In the genomic region with DNA sequence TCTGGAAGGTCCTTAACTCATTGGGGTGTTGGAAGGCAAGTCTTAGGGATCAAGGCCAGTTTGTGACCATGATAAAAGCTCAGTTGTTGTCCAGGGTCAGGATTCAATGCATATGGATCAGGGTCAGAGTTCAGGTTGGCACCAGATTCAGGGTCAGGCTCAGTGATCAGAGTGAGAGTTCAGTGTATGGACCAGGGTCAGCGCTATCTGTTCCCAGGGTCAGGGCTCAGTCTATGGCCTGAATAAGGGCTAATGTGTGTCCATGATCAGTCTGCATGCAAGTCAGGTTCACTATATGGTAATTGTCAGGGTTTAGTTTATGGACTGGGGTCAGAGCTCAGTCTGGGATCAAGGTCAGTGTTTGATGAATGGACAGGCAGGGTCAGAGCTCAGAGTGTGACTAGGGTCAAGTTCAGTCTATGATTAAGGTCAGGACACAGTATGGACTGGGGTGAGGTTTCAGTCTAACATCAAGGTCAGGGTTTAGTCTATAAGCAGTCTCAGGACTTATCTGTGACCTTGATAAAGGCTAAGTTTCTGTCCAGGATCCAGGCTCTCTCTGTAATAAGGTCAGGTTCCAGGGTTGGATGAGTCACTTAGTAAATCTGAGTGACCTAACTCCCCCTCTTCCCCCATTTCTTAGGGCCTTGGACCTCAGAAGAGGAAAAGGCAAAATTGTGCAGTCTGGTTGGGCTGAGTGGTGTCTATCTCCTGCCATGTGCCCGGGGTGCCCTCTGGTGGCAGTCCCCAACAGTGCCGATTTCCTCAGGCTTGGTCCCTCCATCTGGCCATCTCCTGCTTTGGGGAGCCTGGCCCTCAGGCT, we compare ENCODE assay signal across 9 cellular contexts. TPM values are rescaled to one million over a fixed set of nuclear protein-coding genes. Genes with fewer than 3 reads are reported as not detected.
DNase-seq lines count a peak whose midpoint lies in the region; ATAC-seq and TF ChIP-seq lines count a peak whose summit lies in the region.
"Had no signal": no experiment of that assay in that cellular context is flagged by ENCODE, and none has a peak within 500 bp of the region (broad histone marks: within the 10 kb centered on the region; RNA-seq: fewer than 3 reads in every experiment).

No MANE protein-coding gene starts in this region.

- DNase-seq in NCI-H2081 (lab: John Stamatoyannopoulos, UW) (peak; percentile 62 to 77), NCI-H2081 treated with DMSO at 0.1 percent for 48 hours (lab: John Stamatoyannopoulos, UW) (no peak), HuH-7 (ENCODE audit: low spot score) (peak; percentile 88), Panc1 (ENCODE audit: low read depth, low spot score) (peak; percentile 71), fibroblast of pulmonary artery (ENCODE audit: low read depth) (peak; percentile 77), neuronal stem cell (ENCODE audit: low spot score) (peak; percentile 76), suprapubic skin (ENCODE audit: low spot score in 2 of 2) (peak; percentile 83 to 90)
- DNase-seq in activated T-cell treated with anti-CD3 and anti-CD28 coated beads, Interleukin-2, amount 50 U/mL, for 72 hours, result peak; percentile 84 to 85

- no peaks in the 10 kb centered on the region for H3K79me1 ChIP-seq in neuronal stem cell (ENCODE audit: low read depth, low read length)

- H3K27ac Mint-ChIP-seq in activated T-cell treated with anti-CD3 and anti-CD28 coated beads, Interleukin-2, amount 50 U/mL, for 72 hours, result no peak overlapping the region

- peak; percentile 89 for ATAC-seq in Panc1
- ATAC-seq in activated T-cell treated with anti-CD3 and anti-CD28 coated beads, Interleukin-2, amount 50 U/mL, for 72 hours (replicated peaks in 1 of 2), result peak; percentile 64 to 65

- H3K27me3 Mint-ChIP-seq in activated T-cell treated with anti-CD3 and anti-CD28 coated beads, Interleukin-2, amount 50 U/mL, for 72 hours (ENCODE audit: low read depth), result peaks cover 59% of the 10 kb centered on the region

- H3K4me3 Mint-ChIP-seq in activated T-cell treated with anti-CD3 and anti-CD28 coated beads, Interleukin-2, amount 50 U/mL, for 72 hours, result no peak overlapping the region

- no peak overlapping the region for H3K9ac ChIP-seq in neuronal stem cell (ENCODE audit: low read depth, low read length, poor library complexity)
- H3K9ac ChIP-seq: BLaER1 treated with 17β-estradiol and CSF1 and Interleukin-3, amounts not matched to agents 10 nM and 100 nM had no signal

- no peaks in the 10 kb centered on the region for H3K9me3 ChIP-seq in Panc1 (ENCODE audit: control insufficient read depth, insufficient read depth, low read depth, low read length)
- H3K9me3 ChIP-seq in neuronal stem cell (replicated peaks in 1 of 2; ENCODE audit: control insufficient read depth in 2 of 2, insufficient read depth in 1 of 2, low read depth in 1 of 2, low read length in 2 of 2), result no peaks in the 10 kb centered on the region
- H3K9me3 ChIP-seq in suprapubic skin, result no peaks in the 10 kb centered on the region
- H3K9me3 ChIP-seq: BLaER1 treated with 17β-estradiol and CSF1 and Interleukin-3, amounts not matched to agents 10 nM and 100 nM had no signal

- H4K8ac ChIP-seq in neuronal stem cell (ENCODE audit: low read depth, low read length), result no peak overlapping the region

- peak; percentile 98 for TF ChIP-seq CTCF in Panc1 (IDR thresholded peaks at IDR 0.05)
- TF ChIP-seq CTCF in fibroblast of pulmonary artery (IDR thresholded peaks at IDR 0.05; ENCODE audit: low read length, missing control alignments), result peak; percentile 99
- peak; percentile 89 to 91 for TF ChIP-seq CTCF in suprapubic skin (IDR thresholded peaks at IDR 0.05)

- H3K4me1 Mint-ChIP-seq in activated T-cell treated with anti-CD3 and anti-CD28 coated beads, Interleukin-2, amount 50 U/mL, for 72 hours (ENCODE audit: low read depth), result peaks cover 37% of the 10 kb centered on the region

- H3K14ac ChIP-seq in neuronal stem cell (ENCODE audit: low read length), result no peak overlapping the region

- TF ChIP-seq EP300 in suprapubic skin (IDR thresholded peaks at IDR 0.05), result no peak

- H3K4me1 ChIP-seq in Panc1 (ENCODE audit: control insufficient read depth, insufficient read depth, low read length), result peaks cover 2% of the 10 kb centered on the region; the same call in 1 of the 2 replicates
- H3K4me1 ChIP-seq in neuronal stem cell (ENCODE audit: control insufficient read depth in 2 of 2, insufficient read depth in 1 of 2, low read depth in 1 of 2, low read length in 2 of 2), result peaks cover 0 to 23% of the 10 kb centered on the region in 2 donors
- H3K4me1 ChIP-seq in suprapubic skin, result peaks cover 26% of the 10 kb centered on the region

- no peak overlapping the region for H3K4me2 ChIP-seq in neuronal stem cell (ENCODE audit: insufficient read depth, low read length, poor library complexity, severe bottlenecking)
- H3K4me2 ChIP-seq: BLaER1 treated with 17β-estradiol and CSF1 and Interleukin-3, amounts not matched to agents 10 nM and 100 nM had no signal

- no peak overlapping the region for H3K23ac ChIP-seq in neuronal stem cell (ENCODE audit: low read depth, low read length, poor library complexity)

- intact Hi-C loops in Panc1 (cut with micrococcal nuclease; ENCODE audit: unreplicated experiment), result loop anchor here (1.0 kb wide), 3 partner anchors 50 to 121 kb away; no protein-coding TSS in a partner anchor

- H3K4me3 ChIP-seq in Panc1 (ENCODE audit: low read depth in 2 of 2, low read length in 2 of 2) (no peak overlapping the region), fibroblast of pulmonary artery (replicated peaks; ENCODE audit: low read depth, low read length) (no peak overlapping the region), neuronal stem cell (ENCODE audit: low read length in 2 of 2) (no peak overlapping the region), suprapubic skin (no peak overlapping the region)
- H3K4me3 ChIP-seq: BLaER1 treated with 17β-estradiol and CSF1 and Interleukin-3, amounts not matched to agents 10 nM and 100 nM had no signal

- CTCF ChIA-PET in Panc1 (lab: Charles Lee), result interaction anchor here (1.1 to 5.0 kb wide), 7 partner anchors 40 to 81 kb away, joined by 3 to 34 read pairs (median 6); no protein-coding TSS in a partner anchor

- H2AK5ac ChIP-seq in neuronal stem cell (ENCODE audit: low read depth, low read length), result no peak overlapping the region

- H4K91ac ChIP-seq in neuronal stem cell (ENCODE audit: low read depth, low read length, poor library complexity), result no peak overlapping the region

- no peak for TF ChIP-seq POLR2A in suprapubic skin (IDR thresholded peaks at IDR 0.05)

- no peak overlapping the region for H3K27ac ChIP-seq in Panc1 (ENCODE audit: low read length)
- H3K27ac ChIP-seq in neuronal stem cell (replicated peaks; ENCODE audit: low read length), result no peak overlapping the region
- no peak overlapping the region for H3K27ac ChIP-seq in suprapubic skin
- H3K27ac ChIP-seq: BLaER1 treated with 17β-estradiol and CSF1 and Interleukin-3, amounts not matched to agents 10 nM and 100 nM had no signal

- H2BK5ac ChIP-seq in neuronal stem cell (ENCODE audit: low read length), result no peak overlapping the region

- no peak overlapping the region for H2BK12ac ChIP-seq in neuronal stem cell (ENCODE audit: low read length)

- H3K4ac ChIP-seq in neuronal stem cell (ENCODE audit: low read length), result no peak overlapping the region

- H2AFZ ChIP-seq in neuronal stem cell (ENCODE audit: low read length), result no peak overlapping the region

- POLR2A ChIA-PET in Panc1 (lab: Charles Lee), result no interaction called here

- no peak overlapping the region for H2BK120ac ChIP-seq in neuronal stem cell (ENCODE audit: low read depth, low read length)

- no peaks in the 10 kb centered on the region for H3K9me3 Mint-ChIP-seq in activated T-cell treated with anti-CD3 and anti-CD28 coated beads, Interleukin-2, amount 50 U/mL, for 72 hours

- H3K18ac ChIP-seq in neuronal stem cell (ENCODE audit: low read length), result no peak overlapping the region

- H3K36me3 Mint-ChIP-seq in activated T-cell treated with anti-CD3 and anti-CD28 coated beads, Interleukin-2, amount 50 U/mL, for 72 hours (ENCODE audit: insufficient read depth in 2 of 2), result no peaks in the 10 kb centered on the region

- WGBS in neuronal stem cell (ENCODE audit: extremely low coverage in 2 of 2, insufficient read length in 2 of 2, insufficient replicate concordance in 1 of 2), 2 donors, result no CpG with 5 or more reads among the region's 3 CpGs
- 29% methylated on average over 3 of the region's 3 CpGs for WGBS in suprapubic skin

- no peaks in the 10 kb centered on the region for H3K27me3 ChIP-seq in Panc1 (ENCODE audit: control insufficient read depth, insufficient read depth, low read length)
- H3K27me3 ChIP-seq in neuronal stem cell (ENCODE audit: control insufficient read depth in 3 of 3, insufficient read depth in 3 of 3, low read depth in 1 of 3, low read length in 3 of 3), result peaks cover 4 to 100% (median 80%) of the 10 kb centered on the region in 3 experiments
- H3K27me3 ChIP-seq in suprapubic skin, result peaks cover 31% of the 10 kb centered on the region

- H3K36me3 ChIP-seq in Panc1 (ENCODE audit: control insufficient read depth, insufficient read depth, low read length) (no peaks in the 10 kb centered on the region), neuronal stem cell (replicated peaks in 1 of 2; ENCODE audit: control insufficient read depth in 2 of 2, insufficient read depth in 2 of 2, low read length in 2 of 2) (no peaks in the 10 kb centered on the region), suprapubic skin (no peaks in the 10 kb centered on the region)
- H3K36me3 ChIP-seq: BLaER1 treated with 17β-estradiol and CSF1 and Interleukin-3, amounts not matched to agents 10 nM and 100 nM had no signal

- in situ Hi-C loops in Panc1 (cut with HindIII; ENCODE audit: low pct_unique_long_range_greater_than_20kb, low sequenced_read_pairs), result no loop called here

- no TSS peak for BruUV-seq in Panc1 (replicated peaks; lab: Mats Ljungman, UMichigan)

- no peak overlapping the region for H2BK15ac ChIP-seq in neuronal stem cell (ENCODE audit: low read length)

RNA-seq across cellular contexts. Expression of gene KNCN, which starts 23.8 kb away (rescaled TPM):
- total RNA-seq in Panc1 (2021; ENCODE audit: unreplicated experiment), result not detected
- not detected for polyA plus RNA-seq in Panc1 (2012; ENCODE audit: insufficient read length)
- not detected for total RNA-seq in activated T-cell treated with anti-CD3 and anti-CD28 coated beads, Interleukin-2, amount 50 U/mL, for 72 hours
- polyA plus RNA-seq in neuronal stem cell (2013, experiment 1 of 2), result not detected
- polyA plus RNA-seq in neuronal stem cell (2013, experiment 2 of 2), result not detected
- total RNA-seq in suprapubic skin, result not detected

RNA-seq across cellular contexts. Expression of gene DMBX1, which starts 38.0 kb away (rescaled TPM):
- total RNA-seq in Panc1 (2021; ENCODE audit: unreplicated experiment), result 0.05 TPM
- 0.15 TPM for polyA plus RNA-seq in Panc1 (2012; ENCODE audit: insufficient read length)
- under 1 TPM in 1 of 2 donors, not detected in 1; 0.37 TPM for total RNA-seq in activated T-cell treated with anti-CD3 and anti-CD28 coated beads, Interleukin-2, amount 50 U/mL, for 72 hours
- 0.15 TPM for polyA plus RNA-seq in neuronal stem cell (2013, experiment 1 of 2)
- polyA plus RNA-seq in neuronal stem cell (2013, experiment 2 of 2), result 0.18 TPM
- under 1 TPM in 3 of 4 donors, not detected in 1; 0.25 to 0.55 (median 0.30) TPM for total RNA-seq in suprapubic skin
